In the genomic region with DNA sequence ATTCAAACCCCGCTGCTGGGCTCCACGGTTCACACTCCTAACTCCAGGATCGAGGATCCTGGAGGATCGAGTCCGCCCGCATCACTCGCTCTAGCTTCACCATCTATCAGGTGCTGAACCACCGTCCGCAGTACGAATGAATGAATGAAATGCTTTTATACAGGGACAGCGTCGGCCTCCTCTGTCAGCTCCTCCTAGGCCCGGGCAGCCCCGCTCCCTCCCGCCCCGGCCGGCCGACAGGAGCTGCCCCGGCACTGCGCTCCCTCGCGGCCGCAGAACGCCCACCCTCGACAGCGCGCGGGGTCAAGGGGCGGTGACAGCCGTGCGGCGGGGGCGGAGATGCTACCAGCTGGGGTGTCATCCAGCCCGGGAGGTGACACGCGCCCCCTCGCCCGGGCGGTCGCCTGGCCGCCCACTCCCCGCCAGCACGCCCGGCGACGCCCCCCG, we compare ENCODE assay signal across 8 cellular contexts. TPM values are rescaled to one million over a fixed set of nuclear protein-coding genes. Genes with fewer than 3 reads are reported as not detected.
A peak's percentile ranks its signal among the peaks of the same experiment; 100 is the strongest.
DNase-seq lines count a peak whose midpoint lies in the region; FAIRE-seq and TF ChIP-seq lines count a peak whose summit lies in the region.

No MANE protein-coding gene starts in this region.

- H3K4me3 ChIP-seq in Loucy (ENCODE audit: low read length, poor library complexity, severe bottlenecking), result peak overlapping the region; percentile 84
- H3K4me3 ChIP-seq in choroid plexus epithelial cell (ENCODE audit: low read depth, low read length), result peak overlapping the region; percentile 94
- H3K4me3 ChIP-seq in liver (ENCODE audit: low read depth in 1 of 3, low read length in 3 of 3), result peak overlapping the region; percentile 69 to 96 (median 72)

- no peak for TF ChIP-seq RAD21 in liver (IDR thresholded peaks at IDR 0.05)

- H3K36me3 ChIP-seq in Loucy (ENCODE audit: insufficient read depth, low read length) (peaks cover 10% of the 10 kb centered on the region; the same call in 1 of the 2 replicates), liver (ENCODE audit: control insufficient read depth in 4 of 4, insufficient read depth in 3 of 4, low read depth in 1 of 4, low read length in 3 of 4) (peaks cover 2 to 12% (median 9%) of the 10 kb centered on the region in 4 donors)

- under 1% methylated on average over 47 of the region's 47 CpGs for WGBS in liver

- H3K9ac ChIP-seq in Loucy (ENCODE audit: low read depth, low read length, poor library complexity, severe bottlenecking), result peak overlapping the region; percentile 83
- peak overlapping the region; percentile 43 to 67 for H3K9ac ChIP-seq in liver (ENCODE audit: low read depth in 1 of 2, low read length in 2 of 2)

- peak overlapping the region; percentile 96 for H3K4me2 ChIP-seq in Loucy (ENCODE audit: low read depth, low read length, poor library complexity, severe bottlenecking)

- H3K4me1 ChIP-seq in Loucy (ENCODE audit: insufficient read depth, low read length, poor library complexity, severe bottlenecking) (peaks cover 21% of the 10 kb centered on the region), liver (ENCODE audit: control insufficient read depth in 4 of 4, insufficient read depth in 4 of 4, low read length in 3 of 4) (peaks cover 0 to 11% (median 10%) of the 10 kb centered on the region in 4 donors)

- H3K9me3 ChIP-seq in Loucy (ENCODE audit: insufficient read depth, low read depth, low read length) (no peaks in the 10 kb centered on the region), liver (ENCODE audit: control insufficient read depth in 4 of 4, low read length in 3 of 4) (no peaks in the 10 kb centered on the region)

- no peaks in the 10 kb centered on the region for H3K27me3 ChIP-seq in Loucy (ENCODE audit: insufficient read depth, low read length, poor library complexity, severe bottlenecking)
- H3K27me3 ChIP-seq in liver (ENCODE audit: control insufficient read depth in 4 of 4, insufficient read depth in 4 of 4, low read length in 3 of 4), result no peaks in the 10 kb centered on the region

- no peak for FAIRE-seq in H54 (lab: Jason Lieb, UNC)

- TF ChIP-seq CTCF in Loucy (conservative IDR thresholded peaks at IDR 0.05; ENCODE audit: low read length), result no peak; the same call in 1 of the 2 replicates
- no peak for TF ChIP-seq CTCF in choroid plexus epithelial cell (conservative IDR thresholded peaks at IDR 0.05; ENCODE audit: low read depth, low read length)
- TF ChIP-seq CTCF in liver (IDR thresholded peaks at IDR 0.05; ENCODE audit: low read depth, low read length, missing input control), result no peak

- H3K27ac ChIP-seq in liver (ENCODE audit: low read depth in 1 of 2, low read length in 2 of 2), result peak overlapping the region; percentile 33 to 65

- peak overlapping the region; percentile 86 for H2AFZ ChIP-seq in Loucy (ENCODE audit: low read length)

- H3K9me2 ChIP-seq in Loucy (replicated peaks; ENCODE audit: low read depth, low read length), result no peaks in the 10 kb centered on the region

- H3K79me2 ChIP-seq in Loucy (ENCODE audit: insufficient read depth, low read length), result peaks cover 45% of the 10 kb centered on the region

- DNase-seq in H54 (ENCODE audit: insufficient read length, low spot score) (peak; percentile 44), choroid plexus epithelial cell (ENCODE audit: low read depth) (peak; percentile 56), NCI-H1436 (lab: John Stamatoyannopoulos, UW) (no peak)
- DNase-seq in activated CD4-positive, CD25-positive, alpha-beta regulatory T cell (lab: John Stamatoyannopoulos, UW), result peak in 3 of 4 experiments; percentile 47 to 48 (median 48)
- peak in 2 of 3 donors; percentile 37 to 65 for DNase-seq in stimulated activated CD4-positive, alpha-beta T cell treated with anti-CD3 and anti-CD28 coated beads, TNF-alpha, amount 100 ng/mL, for 1 hour (ENCODE audit: low read depth in 3 of 3, low spot score in 1 of 3)

- TF ChIP-seq POLR2A in GM10847 (IDR thresholded peaks at IDR 0.05; ENCODE audit: extremely low read depth, insufficient read length) (peak; percentile 8), H54 (IDR thresholded peaks at IDR 0.05; ENCODE audit: low read depth, low read length) (peak; percentile 17; the same call in 1 of the 2 replicates)

- no peaks in the 10 kb centered on the region for H3F3A ChIP-seq in Loucy (ENCODE audit: low read depth)

- H4K20me1 ChIP-seq in Loucy (ENCODE audit: insufficient read depth, low read length, poor library complexity, severe bottlenecking), result peaks cover 18% of the 10 kb centered on the region

TF ChIP-seq in liver, 16 proteins besides CTCF, POLR2A, EP300 and RAD21:
- TF ChIP-seq HNF4A (conservative IDR thresholded peaks at IDR 0.05) (no peak), YY1 (IDR thresholded peaks at IDR 0.05) (no peak), GABPA (IDR thresholded peaks at IDR 0.05 in 1 of 2, conservative IDR thresholded peaks at IDR 0.05 in 1 of 2) (no peak), ZBTB33 (IDR thresholded peaks at IDR 0.05) (no peak), NR2F2 (IDR thresholded peaks at IDR 0.05) (no peak), RXRA (IDR thresholded peaks at IDR 0.05) (no peak), FOXA1 (IDR thresholded peaks at IDR 0.05) (no peak)
- TF ChIP-seq, protein P1, sequence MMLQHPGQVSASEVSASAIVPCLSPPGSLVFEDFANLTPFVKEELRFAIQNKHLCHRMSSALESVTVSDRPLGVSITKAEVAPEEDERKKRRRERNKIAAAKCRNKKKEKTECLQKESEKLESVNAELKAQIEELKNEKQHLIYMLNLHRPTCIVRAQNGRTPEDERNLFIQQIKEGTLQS (IDR thresholded peaks at IDR 0.05), result no peak

RNA-seq across cellular contexts. Expression of gene ZBTB17, which starts 0.5 kb away (rescaled TPM):
- 10 to 100 TPM; 10.4 to 15.1 TPM for total RNA-seq in liver
- polyA plus RNA-seq in liver, result 1 to 10 TPM; 8.9 to 9.4 TPM

RNA-seq across cellular contexts. Expression of gene SRARP, which starts 28.7 kb away (rescaled TPM):
- total RNA-seq in liver, result not detected
- polyA plus RNA-seq in liver, result under 1 TPM in 1 of 2 donors, not detected in 1; 0.02 TPM

RNA-seq across cellular contexts. Expression of gene HSPB7, which starts 42.5 kb away (rescaled TPM):
- total RNA-seq in liver, result under 1 TPM; 0.28 to 0.42 TPM
- polyA plus RNA-seq in liver, result 1 to 10 TPM in 1 of 2 donors, under 1 TPM in 1; 0.28 to 1.4 TPM

RNA-seq across cellular contexts. Expression of gene CLCNKA, which starts 46.5 kb away (rescaled TPM):
- not detected for total RNA-seq in liver
- not detected for polyA plus RNA-seq in liver
